18 cellular contexts compared by ENCODE assay signal in genomic region chr4:65437102-65437501, GRCh38.
"Had no signal": no experiment of that assay in that cellular context is flagged by ENCODE, and none has a peak within 500 bp of the region (broad histone marks: within the 10 kb centered on the region; RNA-seq: fewer than 3 reads in every experiment).

No MANE protein-coding gene starts in this region.

- H3K4me3 ChIP-seq: ascending aorta, prostate gland, sigmoid colon, transverse colon had no signal

- H3K4me1 Mint-ChIP-seq: activated CD4-positive, alpha-beta memory T cell treated with anti-CD3 and anti-CD28 coated beads, Interleukin-2, amount 10 ng/mL, durations not matched to agents 7 days and 5 days; activated naive CD8-positive, alpha-beta T cell treated with anti-CD3 and anti-CD28 coated beads for 36 hours; central memory CD8-positive, alpha-beta T cell; nephron had no signal

- H3K27ac Mint-ChIP-seq: activated CD4-positive, alpha-beta memory T cell treated with anti-CD3 and anti-CD28 coated beads, Interleukin-2, amount 10 ng/mL, durations not matched to agents 7 days and 5 days; activated naive CD8-positive, alpha-beta T cell treated with anti-CD3 and anti-CD28 coated beads for 36 hours; effector memory CD8-positive, alpha-beta T cell; nephron had no signal

- H3K36me3 Mint-ChIP-seq: activated naive CD8-positive, alpha-beta T cell treated with anti-CD3 and anti-CD28 coated beads for 36 hours had no signal

- H3K9me3 Mint-ChIP-seq: activated CD4-positive, alpha-beta memory T cell treated with anti-CD3 and anti-CD28 coated beads, Interleukin-2, amount 10 ng/mL, durations not matched to agents 7 days and 5 days; activated naive CD8-positive, alpha-beta T cell treated with anti-CD3 and anti-CD28 coated beads for 36 hours; nephron had no signal

- H3K4me3 Mint-ChIP-seq: activated CD4-positive, alpha-beta memory T cell treated with anti-CD3 and anti-CD28 coated beads, Interleukin-2, amount 10 ng/mL, durations not matched to agents 7 days and 5 days; activated naive CD8-positive, alpha-beta T cell treated with anti-CD3 and anti-CD28 coated beads for 36 hours; central memory CD8-positive, alpha-beta T cell; effector memory CD8-positive, alpha-beta T cell; nephron had no signal

- H3K27me3 Mint-ChIP-seq: activated CD4-positive, alpha-beta memory T cell treated with anti-CD3 and anti-CD28 coated beads, Interleukin-2, amount 10 ng/mL, durations not matched to agents 7 days and 5 days; activated naive CD8-positive, alpha-beta T cell treated with anti-CD3 and anti-CD28 coated beads for 36 hours; central memory CD8-positive, alpha-beta T cell; effector memory CD8-positive, alpha-beta T cell had no signal

- ATAC-seq: effector memory CD8-positive, alpha-beta T cell; left lobe of liver had no signal

- DNase-seq: activated CD4-positive, alpha-beta memory T cell treated with anti-CD3 and anti-CD28 coated beads, Interleukin-2, amount 10 ng/mL, durations not matched to agents 7 days and 5 days; activated CD4-positive, CD25-positive, alpha-beta regulatory T cell treated with anti-CD3 and anti-CD28 coated beads, Interleukin-2, amount 50 U/mL, for 72 hours; activated gamma-delta T cell treated with Interleukin-2 at 50 U/mL for 16 hours; activated naive CD8-positive, alpha-beta T cell treated with anti-CD3 and anti-CD28 coated beads for 36 hours; activated T-cell treated with anti-CD3 and anti-CD28 coated beads, Interleukin-2, amount 50 U/mL, for 48 hours; effector memory CD8-positive, alpha-beta T cell; foreskin fibroblast; mesenchymal stem cell; occipital lobe; sigmoid colon; stimulated activated CD4-positive, alpha-beta T cell treated with anti-CD3 and anti-CD28 coated beads, Interleukin-12 subunit alpha, Interleukin-12 subunit beta, amount 100 ng/mL, for 4 hours; stimulated activated naive CD4-positive, alpha-beta T cell; transverse colon had no signal
